Comparison of ENCODE assay signal across 18 cellular contexts in the genomic region with DNA sequence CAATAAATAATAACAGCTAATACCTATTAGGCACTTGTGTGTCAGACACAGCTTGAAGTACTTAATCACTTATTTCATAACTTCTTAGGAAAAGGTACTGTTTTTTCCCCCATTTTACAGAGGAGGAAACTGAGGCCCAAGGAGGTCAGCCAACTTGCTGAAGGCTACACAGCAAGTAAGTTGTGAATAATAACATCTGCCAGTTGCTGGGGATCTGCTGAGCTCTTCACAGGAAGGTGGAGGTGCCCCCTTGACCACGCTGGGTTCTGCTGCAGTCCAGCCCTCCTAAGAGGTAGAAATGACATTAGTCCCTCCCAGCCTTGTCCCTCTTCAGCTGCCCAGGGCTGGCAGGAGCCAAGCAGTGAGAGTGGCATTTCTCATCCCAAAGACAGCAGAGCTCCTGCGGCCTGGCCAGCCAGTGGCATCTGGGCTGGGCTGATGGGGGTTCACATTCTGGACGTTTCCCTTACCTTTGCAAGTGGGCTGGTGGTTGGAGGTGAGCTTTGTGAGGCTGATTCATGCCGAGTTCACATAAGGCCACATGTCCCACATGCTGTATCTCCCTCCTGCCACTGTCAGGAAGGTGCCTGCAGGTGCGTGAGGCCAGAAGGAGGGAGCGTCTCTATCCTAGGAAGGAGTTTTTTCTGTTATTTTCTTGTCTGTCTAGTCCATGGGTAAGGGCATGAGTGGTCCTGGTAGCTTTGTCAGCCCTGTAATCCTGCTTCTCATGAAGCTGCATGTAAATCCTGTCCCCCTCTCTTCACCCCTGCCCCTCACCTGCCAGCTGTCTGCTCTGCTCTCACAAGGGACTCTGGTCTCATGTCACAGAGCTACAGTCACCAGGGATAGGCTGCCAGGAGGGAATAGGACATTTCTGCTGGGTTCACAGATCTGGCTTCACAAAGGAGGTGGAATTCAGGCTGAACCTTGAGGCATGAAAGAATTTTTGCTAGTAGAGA.
"Had no signal": no experiment of that assay in that cellular context is flagged by ENCODE, and none has a peak within 500 bp of the region (broad histone marks: within the 10 kb centered on the region; RNA-seq: fewer than 3 reads in every experiment).

No MANE protein-coding gene starts in this region.

- ATAC-seq: activated CD8-positive, alpha-beta memory T cell treated with anti-CD3 and anti-CD28 coated beads, Interleukin-2, amount 10 ng/mL, durations not matched to agents 7 days and 5 days; left lobe of liver; mucosa of descending colon; naive thymus-derived CD8-positive, alpha-beta T cell; stimulated activated memory B cell treated with anti-CD40 and anti-IgM and Interleukin-4, amounts not matched to agents 10 μg/mL and 1 μg/mL and 100 μg/mL, for 72 hours had no signal

- DNase-seq: activated CD4-positive, alpha-beta T cell treated with anti-CD3 and anti-CD28 coated beads for 1 hour; activated CD4-positive, alpha-beta T cell treated with anti-CD3 and anti-CD28 coated beads, Interleukin-2, amount 50 U/mL, for 4 hours; activated CD8-positive, alpha-beta memory T cell treated with anti-CD3 and anti-CD28 coated beads, Interleukin-2, amount 10 ng/mL, durations not matched to agents 7 days and 5 days; activated naive CD4-positive, alpha-beta T cell treated with anti-CD3 and anti-CD28 coated beads, Interleukin-2, amount 50 U/mL, for 16 hours; activated T-cell treated with anti-CD3 and anti-CD28 coated beads, Interleukin-2, amount 50 U/mL, for 1 hour; erythroblast; islet precursor cell; mammary epithelial cell; mucosa of descending colon; nucleus accumbens; stimulated activated CD4-positive, alpha-beta T cell treated with anti-CD3 and anti-CD28 coated beads, Interleukin-2, amount 100 ng/mL, for 48 hours; T-helper 1 cell; thyroid gland had no signal

- H3K36me3 Mint-ChIP-seq: activated CD8-positive, alpha-beta memory T cell treated with anti-CD3 and anti-CD28 coated beads, Interleukin-2, amount 10 ng/mL, durations not matched to agents 7 days and 5 days; naive thymus-derived CD8-positive, alpha-beta T cell; stimulated activated memory B cell treated with anti-CD40 and anti-IgM and Interleukin-4, amounts not matched to agents 10 μg/mL and 1 μg/mL and 100 μg/mL, for 72 hours had no signal

- H3K36me3 ChIP-seq: adrenal gland, prostate gland, thyroid gland had no signal

- H3K9me3 ChIP-seq: adrenal gland, mucosa of descending colon, prostate gland, thyroid gland had no signal

- H3K4me1 ChIP-seq: prostate gland had no signal

- H3K27ac ChIP-seq: adrenal gland, prostate gland, thyroid gland had no signal

- H3K27me3 ChIP-seq: adrenal gland, thyroid gland had no signal

- H3K4me1 Mint-ChIP-seq: activated CD8-positive, alpha-beta memory T cell treated with anti-CD3 and anti-CD28 coated beads, Interleukin-2, amount 10 ng/mL, durations not matched to agents 7 days and 5 days; stimulated activated memory B cell treated with anti-CD40 and anti-IgM and Interleukin-4, amounts not matched to agents 10 μg/mL and 1 μg/mL and 100 μg/mL, for 72 hours had no signal

- H3K4me3 Mint-ChIP-seq: activated CD8-positive, alpha-beta memory T cell treated with anti-CD3 and anti-CD28 coated beads, Interleukin-2, amount 10 ng/mL, durations not matched to agents 7 days and 5 days; naive thymus-derived CD8-positive, alpha-beta T cell; stimulated activated memory B cell treated with anti-CD40 and anti-IgM and Interleukin-4, amounts not matched to agents 10 μg/mL and 1 μg/mL and 100 μg/mL, for 72 hours had no signal

- H3K4me3 ChIP-seq: adrenal gland, mucosa of descending colon, prostate gland, thyroid gland had no signal

- H3K27ac Mint-ChIP-seq: activated CD8-positive, alpha-beta memory T cell treated with anti-CD3 and anti-CD28 coated beads, Interleukin-2, amount 10 ng/mL, durations not matched to agents 7 days and 5 days; naive thymus-derived CD8-positive, alpha-beta T cell; stimulated activated memory B cell treated with anti-CD40 and anti-IgM and Interleukin-4, amounts not matched to agents 10 μg/mL and 1 μg/mL and 100 μg/mL, for 72 hours had no signal
